In genomic region chr22:49540571-49541450, GRCh38 we compare ENCODE assay signal across 17 cellular contexts.
DNase-seq lines count a peak whose midpoint lies in the region; ATAC-seq and TF ChIP-seq lines count a peak whose summit lies in the region.
"Had no signal": no experiment of that assay in that cellular context is flagged by ENCODE, and none has a peak within 500 bp of the region (broad histone marks: within the 10 kb centered on the region; RNA-seq: fewer than 3 reads in every experiment).

No MANE protein-coding gene starts in this region.

- H3K4me3 ChIP-seq in Peyer's patch (no peak overlapping the region), lower lobe of right lung (no peak overlapping the region), testis (peak overlapping the region; percentile 41 to 53)

- TF ChIP-seq CTCF in Peyer's patch (IDR thresholded peaks at IDR 0.05) (no peak), lower lobe of right lung (IDR thresholded peaks at IDR 0.05) (no peak), testis (IDR thresholded peaks at IDR 0.05) (no peak)

- intact Hi-C loops in lower lobe of right lung (cut with DNase I) = no loop called here
- intact Hi-C loops in testis (cut with DNase I; ENCODE audit: low total_unique reads) = no loop called here

- H3K36me3 ChIP-seq in Peyer's patch = no peaks in the 10 kb centered on the region
- no peaks in the 10 kb centered on the region for H3K36me3 ChIP-seq in lower lobe of right lung
- H3K36me3 ChIP-seq in testis (ENCODE audit: low read depth, missing control alignments) = no peaks in the 10 kb centered on the region

- TF ChIP-seq POLR2A in Peyer's patch (IDR thresholded peaks at IDR 0.05) (no peak), testis (IDR thresholded peaks at IDR 0.05) (no peak)

- H3K27me3 ChIP-seq in Peyer's patch = no peaks in the 10 kb centered on the region
- H3K27me3 ChIP-seq in lower lobe of right lung (ENCODE audit: low read depth) = no peaks in the 10 kb centered on the region
- no peaks in the 10 kb centered on the region for H3K27me3 ChIP-seq in testis

- H3K27ac ChIP-seq in Peyer's patch (no peak overlapping the region), lower lobe of right lung (no peak overlapping the region), testis (no peak overlapping the region)

- H3K4me1 ChIP-seq in Peyer's patch (no peaks in the 10 kb centered on the region), lower lobe of right lung (no peaks in the 10 kb centered on the region), testis (no peaks in the 10 kb centered on the region)

- ATAC-seq in lower lobe of right lung (peak in 1 of 2 donors; percentile 34), HG02852 (IDR thresholded peaks at IDR 0.05; ENCODE audit: unreplicated experiment) (no peak)

- H3K9me3 ChIP-seq in Peyer's patch (no peaks in the 10 kb centered on the region), lower lobe of right lung (no peaks in the 10 kb centered on the region), testis (no peaks in the 10 kb centered on the region)

- DNase-seq in activated effector memory CD4-positive, alpha-beta T cell treated with anti-CD3 and anti-CD28 coated beads, Interleukin-2, amount 50 U/mL, for 16 hours = peak; percentile 61
- no peak for DNase-seq in activated effector memory CD4-positive, alpha-beta T cell treated with Interleukin-2 at 50 U/mL for 16 hours
- DNase-seq in Peyer's patch = peak in 2 of 3 donors; percentile 28 to 35
- peak; percentile 38 for DNase-seq in lower lobe of right lung
- no peak for DNase-seq in testis
- no peak for DNase-seq in NCI-H2081 treated with DMSO at 0.1 percent for 48 hours (lab: John Stamatoyannopoulos, UW)
- no peak for DNase-seq in NCI-H1092 (lab: John Stamatoyannopoulos, UW)
- DNase-seq: COR-L47, DMS153, EL, H9, MV-4-11, NCI-H1436 treated with DMSO at 0.1 percent for 48 hours, NCI-H2107, NCI-H345, SIG-M5 had no signal

- WGBS in testis, 2 donors = 73 to 76% methylated on average over 24 to 50 of the region's 50 CpGs

Comparison
In these comparisons a context has a peak if more than half of its experiments do, and no peak if none do; other contexts are left out.
1. DNase-seq: peak in activated effector memory CD4-positive, alpha-beta T cell treated with anti-CD3 and anti-CD28 coated beads, Interleukin-2, amount 50 U/mL, for 16 hours (single experiment), Peyer's patch (2 of 3) and lower lobe of right lung (single experiment); none in activated effector memory CD4-positive, alpha-beta T cell treated with Interleukin-2 at 50 U/mL for 16 hours (single experiment), testis (single experiment), NCI-H2081 treated with DMSO at 0.1 percent for 48 hours (single experiment) and NCI-H1092 (single experiment).
2. H3K4me3 ChIP-seq: peak in testis (2 of 2); none in Peyer's patch (0 of 4) and lower lobe of right lung (single experiment).